ENCODE assay signal across 38 cellular contexts in the genomic region with DNA sequence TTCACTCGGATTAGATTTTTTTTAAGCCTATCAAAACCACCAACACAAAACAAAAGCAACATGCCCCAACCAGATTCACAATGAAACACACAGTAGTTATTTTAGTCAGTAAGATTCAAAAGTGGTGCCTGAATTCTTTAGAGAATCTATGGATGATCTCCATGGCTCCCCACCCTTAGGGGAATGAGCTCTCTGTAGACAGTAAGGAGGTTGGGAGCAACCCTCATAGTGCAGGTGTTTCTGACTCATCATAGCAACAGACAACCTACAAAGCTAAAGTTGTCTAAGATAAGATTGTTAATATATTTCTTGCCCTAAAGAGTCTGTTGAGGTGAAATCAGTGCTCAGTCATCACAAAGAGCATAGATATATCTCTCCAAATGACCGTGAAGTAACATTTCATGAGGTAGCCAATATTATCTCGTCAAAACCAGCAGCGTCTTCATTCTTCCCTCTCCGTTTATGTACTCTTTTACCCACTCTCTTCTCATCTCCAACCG.
"Had no signal": no experiment of that assay in that cellular context is flagged by ENCODE, and none has a peak within 500 bp of the region (broad histone marks: within the 10 kb centered on the region; RNA-seq: fewer than 3 reads in every experiment).

No MANE protein-coding gene starts in this region.

- DNase-seq: activated B cell treated with CpG ODN at 0.5 μM for 24 hours; activated CD4-positive, alpha-beta memory T cell treated with anti-CD3 and anti-CD28 coated beads for 36 hours; activated CD4-positive, alpha-beta T cell treated with anti-CD3 and anti-CD28 coated beads for 4 hours; activated CD4-positive, alpha-beta T cell treated with anti-CD3 and anti-CD28 coated beads, Interleukin-2, amount 50 U/mL, for 1 hour; activated CD4-positive, CD25-positive, alpha-beta regulatory T cell treated with anti-CD3 and anti-CD28 coated beads, Interleukin-2, amount 50 U/mL, for 72 hours; activated CD8-positive, alpha-beta memory T cell treated with anti-CD3 and anti-CD28 coated beads, Interleukin-2, amount 50 U/mL, for 4 hours; activated gamma-delta T cell treated with Interleukin-2 at 50 U/mL for 16 hours; activated naive CD4-positive, alpha-beta T cell treated with anti-CD3 and anti-CD28 coated beads for 36 hours; activated T-cell treated with anti-CD3 and anti-CD28 coated beads for 4 hours; activated T-cell treated with anti-CD3 and anti-CD28 coated beads, Interleukin-2, amount 50 U/mL, for 4 hours; adrenal gland; anterior cingulate cortex; brain microvascular endothelial cell; Karpas-422; MG63; MV-4-11; NCI-H1092; NCI-H1436 treated with DMSO at 0.1 percent for 48 hours; NCI-H1694 treated with DMSO at 0.1 percent for 48 hours; NCI-H2029 treated with DMSO at 0.1 percent for 48 hours; NCI-H2107; NCI-H2171; NCI-H510A; NCI-H526; NCI-H748 treated with DMSO at 0.1 percent for 48 hours; NK-92 treated with Interleukin-12 subunit alpha and Interleukin-12 subunit beta, amount 100 ng/mL, for 24 hours; PC-3; Peyer's patch; RPMI8226; SHP77 treated with DMSO at 0.1 percent for 48 hours; T-cell; T-helper 17 cell had no signal

- H3K4me3 Mint-ChIP-seq: activated B cell treated with CpG ODN at 0.5 μM for 24 hours; activated CD4-positive, alpha-beta memory T cell treated with anti-CD3 and anti-CD28 coated beads for 36 hours; activated naive CD4-positive, alpha-beta T cell treated with anti-CD3 and anti-CD28 coated beads for 36 hours; activated T-cell treated with anti-CD3 and anti-CD28 coated beads, Interleukin-2, amount 50 U/mL, for 4 hours; activated T-helper 1 cell treated with anti-CD3 and anti-CD28 coated beads, Interleukin-12 subunit alpha, Interleukin-12 subunit beta, Interleukin-2, Interleukin-4 antibody, amounts not matched to agents 30 ng/mL and 10 ng/mL and 1 ng/mL, durations not matched to agents 14 hours and 24 hours and 36 hours; central memory CD8-positive, alpha-beta T cell; T-cell; T-helper 17 cell had no signal

- H3K27me3 Mint-ChIP-seq: activated B cell treated with CpG ODN at 0.5 μM for 24 hours; activated CD4-positive, alpha-beta memory T cell treated with anti-CD3 and anti-CD28 coated beads for 36 hours; central memory CD8-positive, alpha-beta T cell; T-cell had no signal

- H3K36me3 Mint-ChIP-seq: activated CD4-positive, alpha-beta memory T cell treated with anti-CD3 and anti-CD28 coated beads for 36 hours; activated naive CD4-positive, alpha-beta T cell treated with anti-CD3 and anti-CD28 coated beads, Interleukin-2, amount 50 U/mL, for 72 hours; T-cell had no signal

- H3K27me3 ChIP-seq: adrenal gland, brain microvascular endothelial cell, cardiac muscle cell, MG63, Peyer's patch had no signal

- H3K27ac Mint-ChIP-seq: activated B cell treated with CpG ODN at 0.5 μM for 24 hours; activated CD4-positive, alpha-beta memory T cell treated with anti-CD3 and anti-CD28 coated beads for 36 hours; activated naive CD4-positive, alpha-beta T cell treated with anti-CD3 and anti-CD28 coated beads for 36 hours; activated naive CD4-positive, alpha-beta T cell treated with anti-CD3 and anti-CD28 coated beads, Interleukin-2, amount 50 U/mL, for 72 hours; activated T-helper 1 cell treated with anti-CD3 and anti-CD28 coated beads, Interleukin-12 subunit alpha, Interleukin-12 subunit beta, Interleukin-2, Interleukin-4 antibody, amounts not matched to agents 30 ng/mL and 10 ng/mL and 1 ng/mL, durations not matched to agents 14 hours and 24 hours and 36 hours; T-cell; T-helper 17 cell had no signal

- H3K4me1 ChIP-seq: adrenal gland, Peyer's patch had no signal

- ATAC-seq: activated naive CD4-positive, alpha-beta T cell treated with anti-CD3 and anti-CD28 coated beads, Interleukin-2, amount 50 U/mL, for 72 hours; activated T-cell treated with anti-CD3 and anti-CD28 coated beads, Interleukin-2, amount 50 U/mL, for 4 hours; PC-3; SK-N-SH treated with all-trans-retinoic acid at 6 μM for 48 hours; T-cell; T-helper 17 cell had no signal

- H3K27ac ChIP-seq: adrenal gland, brain microvascular endothelial cell, cardiac muscle cell, Peyer's patch, VCaP had no signal

- H3K36me3 ChIP-seq: adrenal gland, brain microvascular endothelial cell, cardiac muscle cell, MG63, Peyer's patch had no signal

- H3K4me3 ChIP-seq: adrenal gland, cardiac muscle cell, MG63, Peyer's patch had no signal

- H3K9me3 Mint-ChIP-seq: activated B cell treated with CpG ODN at 0.5 μM for 24 hours; activated CD4-positive, alpha-beta memory T cell treated with anti-CD3 and anti-CD28 coated beads for 36 hours; activated naive CD4-positive, alpha-beta T cell treated with anti-CD3 and anti-CD28 coated beads for 36 hours; activated naive CD4-positive, alpha-beta T cell treated with anti-CD3 and anti-CD28 coated beads, Interleukin-2, amount 50 U/mL, for 72 hours; activated T-cell treated with anti-CD3 and anti-CD28 coated beads, Interleukin-2, amount 50 U/mL, for 4 hours; activated T-helper 1 cell treated with anti-CD3 and anti-CD28 coated beads, Interleukin-12 subunit alpha, Interleukin-12 subunit beta, Interleukin-2, Interleukin-4 antibody, amounts not matched to agents 30 ng/mL and 10 ng/mL and 1 ng/mL, durations not matched to agents 14 hours and 24 hours and 36 hours; central memory CD8-positive, alpha-beta T cell; T-cell had no signal

- H3K4me1 Mint-ChIP-seq: activated B cell treated with CpG ODN at 0.5 μM for 24 hours; central memory CD8-positive, alpha-beta T cell; T-cell; T-helper 17 cell had no signal

- H3K9me3 ChIP-seq: adrenal gland, MG63, Peyer's patch had no signal
